Comparison of ENCODE assay signal across 9 cellular contexts in the genomic region with DNA sequence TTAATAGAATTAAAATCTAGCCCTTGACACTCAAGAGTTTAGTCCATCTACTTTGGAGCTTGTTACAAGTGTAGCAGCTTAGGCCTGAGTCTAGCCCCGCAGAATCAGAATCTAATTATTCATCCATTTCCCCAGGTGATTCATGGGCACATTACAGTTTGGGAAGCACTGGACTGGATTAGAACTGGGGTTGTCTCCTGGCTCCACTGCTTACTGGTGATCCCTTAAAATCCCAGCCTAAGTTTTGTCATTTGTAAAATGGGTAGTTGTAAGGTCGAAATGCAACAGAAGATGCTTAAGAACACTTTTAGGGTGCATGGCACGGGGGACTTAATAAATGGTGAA. TPM values are rescaled to one million over a fixed set of nuclear protein-coding genes. Genes with fewer than 3 reads are reported as not detected.
DNase-seq lines count a peak whose midpoint lies in the region; ATAC-seq, FAIRE-seq and TF ChIP-seq lines count a peak whose summit lies in the region.
"Had no signal": no experiment of that assay in that cellular context is flagged by ENCODE, and none has a peak within 500 bp of the region (broad histone marks: within the 10 kb centered on the region; RNA-seq: fewer than 3 reads in every experiment).

No MANE protein-coding gene starts in this region.

- CTCF ChIA-PET in activated CD4-positive, alpha-beta T cell treated with anti-CD3 and anti-CD28 coated beads, Interleukin-2, amount 10 ng/mL, durations not matched to agents 7 days and 5 days (lab: Charles Lee) = interaction anchor here (3.7 to 4.8 kb wide), 3 partner anchors 10 to 45 kb away, joined by 24 to 30 read pairs (median 27); no protein-coding TSS in a partner anchor

- peak overlapping the region; percentile 43 for H3K27ac Mint-ChIP-seq in activated CD4-positive, alpha-beta T cell treated with anti-CD3 and anti-CD28 coated beads, Interleukin-2, amount 10 ng/mL, durations not matched to agents 7 days and 5 days

- peak overlapping the region; percentile 82 for H3K4me3 Mint-ChIP-seq in activated CD4-positive, alpha-beta T cell treated with anti-CD3 and anti-CD28 coated beads, Interleukin-2, amount 10 ng/mL, durations not matched to agents 7 days and 5 days

- DNase-seq in activated CD4-positive, alpha-beta T cell treated with anti-CD3 and anti-CD28 coated beads, Interleukin-2, amount 10 ng/mL, durations not matched to agents 7 days and 5 days = no peak
- DNase-seq in activated CD4-positive, alpha-beta T cell treated with anti-CD3 and anti-CD28 coated beads, Interleukin-2, amount 50 U/mL, for 48 hours = no peak
- DNase-seq in ascending aorta (ENCODE audit: low spot score in 2 of 2) = no peak
- DNase-seq in kidney = no peak
- DNase-seq in suprapubic skin (ENCODE audit: low spot score in 2 of 2) = no peak
- DNase-seq in Kasumi-1 (lab: John Stamatoyannopoulos, UW) = no peak

- H3K9me3 ChIP-seq in ascending aorta = no peaks in the 10 kb centered on the region
- H3K9me3 ChIP-seq in kidney (ENCODE audit: control insufficient read depth in 1 of 2, low read length in 2 of 2) = no peaks in the 10 kb centered on the region
- H3K9me3 ChIP-seq in suprapubic skin = no peaks in the 10 kb centered on the region

- POLR2A ChIA-PET in activated CD4-positive, alpha-beta T cell treated with anti-CD3 and anti-CD28 coated beads, Interleukin-2, amount 10 ng/mL, durations not matched to agents 7 days and 5 days (lab: Charles Lee) = no interaction called here

- H3K9me3 Mint-ChIP-seq in activated CD4-positive, alpha-beta T cell treated with anti-CD3 and anti-CD28 coated beads, Interleukin-2, amount 10 ng/mL, durations not matched to agents 7 days and 5 days = no peaks in the 10 kb centered on the region

- H3K36me3 ChIP-seq in ascending aorta (no peaks in the 10 kb centered on the region), kidney (ENCODE audit: control insufficient read depth in 1 of 2, insufficient read depth in 2 of 2, low read length in 2 of 2) (peaks cover 0 to 2% of the 10 kb centered on the region in 2 donors), suprapubic skin (no peaks in the 10 kb centered on the region)

- 32% methylated on average over 3 of the region's 3 CpGs for WGBS in suprapubic skin

- TF ChIP-seq CTCF in ascending aorta (IDR thresholded peaks at IDR 0.05) = no peak
- TF ChIP-seq CTCF in kidney (IDR thresholded peaks at IDR 0.05; ENCODE audit: borderline replicate concordance, extremely low read depth, insufficient read depth) = no peak
- TF ChIP-seq CTCF in suprapubic skin (IDR thresholded peaks at IDR 0.05) = no peak

- H3K4me1 ChIP-seq in ascending aorta (peaks cover 0 to 9% of the 10 kb centered on the region in 2 donors), kidney (ENCODE audit: control insufficient read depth in 1 of 2, insufficient read depth in 1 of 2, low read depth in 1 of 2, low read length in 2 of 2) (peaks cover 14 to 19% of the 10 kb centered on the region in 2 donors), suprapubic skin (peaks cover 37% of the 10 kb centered on the region)

- no peak for FAIRE-seq in kidney (lab: Jason Lieb, UNC)

- peaks cover 41% of the 10 kb centered on the region for H3K4me1 Mint-ChIP-seq in activated CD4-positive, alpha-beta T cell treated with anti-CD3 and anti-CD28 coated beads, Interleukin-2, amount 10 ng/mL, durations not matched to agents 7 days and 5 days

- TF ChIP-seq EP300 in suprapubic skin (IDR thresholded peaks at IDR 0.05) = no peak

- H3K36me3 Mint-ChIP-seq in activated CD4-positive, alpha-beta T cell treated with anti-CD3 and anti-CD28 coated beads, Interleukin-2, amount 10 ng/mL, durations not matched to agents 7 days and 5 days (ENCODE audit: low read depth) = peaks cover 27% of the 10 kb centered on the region

- H3K27ac ChIP-seq in ascending aorta (peak overlapping the region; percentile 95 to 97), kidney (ENCODE audit: low read depth in 2 of 2, low read length in 2 of 2) (peak overlapping the region; percentile 95 to 96), suprapubic skin (peak overlapping the region; percentile 95)

- peaks cover 2% of the 10 kb centered on the region for H3K27me3 Mint-ChIP-seq in activated CD4-positive, alpha-beta T cell treated with anti-CD3 and anti-CD28 coated beads, Interleukin-2, amount 10 ng/mL, durations not matched to agents 7 days and 5 days

- H3K4me3 ChIP-seq in ascending aorta (peak overlapping the region in 1 of 2 donors; percentile 89), kidney (ENCODE audit: low read length in 2 of 2) (peak overlapping the region; percentile 66 to 95), suprapubic skin (peak overlapping the region; percentile 78)

- intact Hi-C loops in ascending aorta (cut with DNase I) (no loop called here), kidney (cut with DNase I) (no loop called here)

- no peak for TF ChIP-seq POLR2A in suprapubic skin (IDR thresholded peaks at IDR 0.05)

- no peaks in the 10 kb centered on the region for H3K27me3 ChIP-seq in ascending aorta
- H3K27me3 ChIP-seq in suprapubic skin = no peaks in the 10 kb centered on the region

- ATAC-seq in GM18867 (IDR thresholded peaks at IDR 0.05; ENCODE audit: unreplicated experiment) = no peak
- ATAC-seq in GM21619 (IDR thresholded peaks at IDR 0.05; ENCODE audit: unreplicated experiment) = no peak

- H3K9ac ChIP-seq in kidney (ENCODE audit: low read length in 2 of 2) = peak overlapping the region in 1 of 2 donors; percentile 93

RNA-seq across cellular contexts. Expression of a gene that starts 1.3 kb away (rescaled TPM):
- 10 to 100 TPM; 39.6 to 42.0 TPM for total RNA-seq in activated CD4-positive, alpha-beta T cell treated with anti-CD3 and anti-CD28 coated beads, Interleukin-2, amount 10 ng/mL, durations not matched to agents 7 days and 5 days
- total RNA-seq in ascending aorta (18.0 TPM), kidney (43.2 TPM), suprapubic skin (10 to 100 TPM; 24.1 to 48.2 (median 29.9) TPM)
- 57.2 TPM for polyA plus RNA-seq in kidney (ENCODE audit: insufficient read depth, low read depth, low replicate concordance)

RNA-seq across cellular contexts. Expression of a gene that starts 42.8 kb away (rescaled TPM):
- not detected for total RNA-seq in activated CD4-positive, alpha-beta T cell treated with anti-CD3 and anti-CD28 coated beads, Interleukin-2, amount 10 ng/mL, durations not matched to agents 7 days and 5 days
- total RNA-seq in ascending aorta (not detected), kidney (not detected), suprapubic skin (not detected)
- polyA plus RNA-seq in kidney (ENCODE audit: insufficient read depth, low read depth, low replicate concordance) = not detected
- polyA plus RNA-seq: BJ had no signal

RNA-seq across cellular contexts. Expression of a gene that starts 54.1 kb away (rescaled TPM):
- total RNA-seq in activated CD4-positive, alpha-beta T cell treated with anti-CD3 and anti-CD28 coated beads, Interleukin-2, amount 10 ng/mL, durations not matched to agents 7 days and 5 days = 10 to 100 TPM; 77.1 to 78.3 TPM
- 63.0 TPM for total RNA-seq in ascending aorta
- 38.0 TPM for total RNA-seq in kidney
- 109 TPM for polyA plus RNA-seq in kidney (ENCODE audit: insufficient read depth, low read depth, low replicate concordance)
- total RNA-seq in suprapubic skin = 10 to 100 TPM; 27.8 to 42.0 (median 32.4) TPM
